Comparison of ENCODE assay signal across 15 cellular contexts in genomic region chr3:97579365-97579764, GRCh38.
DNase-seq lines count a peak whose midpoint lies in the region; ATAC-seq and TF ChIP-seq lines count a peak whose summit lies in the region.
"Had no signal": no experiment of that assay in that cellular context is flagged by ENCODE, and none has a peak within 500 bp of the region (broad histone marks: within the 10 kb centered on the region; RNA-seq: fewer than 3 reads in every experiment).

No MANE protein-coding gene starts in this region.

- CTCF ChIA-PET in CD4-positive, alpha-beta T cell (lab: Charles Lee): no interaction called here

- intact Hi-C loops in CD4-positive, alpha-beta T cell (cut with DNase I, micrococcal nuclease): no loop called here

- H3K9me3 ChIP-seq in CD4-positive, alpha-beta T cell (ENCODE audit: control insufficient read depth, low read length): no peaks in the 10 kb centered on the region

- no peaks in the 10 kb centered on the region for H3K27me3 ChIP-seq in CD4-positive, alpha-beta T cell (ENCODE audit: control insufficient read depth, insufficient read depth, low read length)

- no peak overlapping the region for H3K27ac Mint-ChIP-seq in CD4-positive, alpha-beta T cell
- H3K27ac Mint-ChIP-seq: dendritic cell treated with granulocyte-macrophage colony-stimulating factor and Interleukin-4, amounts not matched to agents 40 ng/mL and 50 ng/mL, for 4 days had no signal

- H3K4me3 ChIP-seq in NB4 (ENCODE audit: low read depth, low read length) (no peak overlapping the region), epithelial cell of esophagus (ENCODE audit: low read length) (no peak overlapping the region)
- H3K4me3 ChIP-seq: SK-N-MC had no signal

- no peaks in the 10 kb centered on the region for H3K36me3 Mint-ChIP-seq in CD4-positive, alpha-beta T cell (ENCODE audit: low read depth)

- no peaks in the 10 kb centered on the region for H3K9me3 Mint-ChIP-seq in CD4-positive, alpha-beta T cell
- H3K9me3 Mint-ChIP-seq: dendritic cell treated with granulocyte-macrophage colony-stimulating factor and Interleukin-4, amounts not matched to agents 40 ng/mL and 50 ng/mL, for 4 days had no signal

- POLR2A ChIA-PET in CD4-positive, alpha-beta T cell (lab: Charles Lee): no interaction called here

- no peak for ATAC-seq in CD4-positive, alpha-beta T cell (ENCODE audit: poor library complexity)

- H3K4me3 Mint-ChIP-seq in CD4-positive, alpha-beta T cell: no peak overlapping the region
- H3K4me3 Mint-ChIP-seq: dendritic cell treated with granulocyte-macrophage colony-stimulating factor and Interleukin-4, amounts not matched to agents 40 ng/mL and 50 ng/mL, for 4 days had no signal

- DNase-seq in DMS153 (lab: John Stamatoyannopoulos, UW) (peak; percentile 93), NB4 (ENCODE audit: low read depth) (peak; percentile 4), NCI-H460 (ENCODE audit: extremely low read depth, low read depth) (peak; percentile 1), epithelial cell of esophagus (ENCODE audit: low read depth) (peak; percentile 64), NCI-H524 treated with DMSO at 0.1 percent for 48 hours (lab: John Stamatoyannopoulos, UW) (no peak), GM03348 (ENCODE audit: low spot score) (no peak), superior temporal gyrus (ENCODE audit: extremely low spot score) (no peak)
- DNase-seq in CD4-positive, alpha-beta T cell: no peak
- DNase-seq: islet precursor cell; NCI-H524; stimulated activated CD4-positive, alpha-beta T cell treated with anti-CD3 and anti-CD28 coated beads, Interleukin-4, amount 100 ng/mL, for 24 hours; stimulated activated naive CD4-positive, alpha-beta T cell treated with Interleukin-2 at 50 U/mL for 16 hours; WERI-Rb-1 had no signal

- no peak for TF ChIP-seq CTCF in NB4 (IDR thresholded peaks at IDR 0.05; ENCODE audit: low read depth, low read length)
- no peak for TF ChIP-seq CTCF in epithelial cell of esophagus (IDR thresholded peaks at IDR 0.05; ENCODE audit: insufficient read depth, low read depth, low read length, missing control alignments)
- no peak for TF ChIP-seq CTCF in CD4-positive, alpha-beta T cell (IDR thresholded peaks at IDR 0.05)

- no peak for TF ChIP-seq POLR2A in NB4 (IDR thresholded peaks at IDR 0.05; ENCODE audit: extremely low read depth, insufficient read length)

- H3K27ac ChIP-seq in CD4-positive, alpha-beta T cell (ENCODE audit: low read depth, low read length): no peak overlapping the region
- H3K27ac ChIP-seq: SK-N-MC, WERI-Rb-1 had no signal

- H3K4me1 Mint-ChIP-seq in CD4-positive, alpha-beta T cell (ENCODE audit: low read depth): no peaks in the 10 kb centered on the region

- H3K27me3 Mint-ChIP-seq in CD4-positive, alpha-beta T cell: no peaks in the 10 kb centered on the region
- H3K27me3 Mint-ChIP-seq: dendritic cell treated with granulocyte-macrophage colony-stimulating factor and Interleukin-4, amounts not matched to agents 40 ng/mL and 50 ng/mL, for 4 days had no signal

Comparison
In these comparisons a context has a peak if more than half of its experiments do, and no peak if none do; other contexts are left out.
1. DNase-seq: peak in DMS153 (single experiment), NB4 (single experiment), NCI-H460 (single experiment) and epithelial cell of esophagus (single experiment); none in CD4-positive, alpha-beta T cell (0 of 10), NCI-H524 treated with DMSO at 0.1 percent for 48 hours (single experiment), GM03348 (single experiment) and superior temporal gyrus (single experiment).